Comparison of ENCODE assay signal across 11 cellular contexts in the genomic region with DNA sequence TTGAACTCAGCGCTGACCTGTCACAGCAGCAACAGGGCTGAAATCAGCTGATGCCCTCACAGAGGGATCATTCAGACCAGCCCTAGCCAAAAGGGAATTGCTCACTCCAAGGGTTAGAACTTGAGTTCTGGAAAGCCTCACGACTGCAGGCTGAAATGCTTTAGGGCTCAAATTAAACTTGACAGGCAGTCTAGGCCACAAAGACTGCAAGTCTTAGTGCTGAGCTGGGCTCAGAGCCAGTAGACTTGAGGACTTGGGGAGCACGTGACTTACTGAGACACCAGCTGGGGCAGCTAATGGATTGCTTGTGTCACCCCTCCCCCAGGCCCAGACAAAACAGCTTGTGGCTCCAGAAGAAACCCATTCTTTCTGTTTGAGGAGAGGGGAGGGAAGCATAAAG.
A peak's percentile ranks its signal among the peaks of the same experiment; 100 is the strongest.
DNase-seq lines count a peak whose midpoint lies in the region; ATAC-seq, FAIRE-seq and TF ChIP-seq lines count a peak whose summit lies in the region.
"Had no signal": no experiment of that assay in that cellular context is flagged by ENCODE, and none has a peak within 500 bp of the region (broad histone marks: within the 10 kb centered on the region; RNA-seq: fewer than 3 reads in every experiment).

No MANE protein-coding gene starts in this region.

- H3K4me3 ChIP-seq in astrocyte (ENCODE audit: insufficient read depth, low read depth, low read length) (no peak overlapping the region), heart right ventricle (no peak overlapping the region), psoas muscle (no peak overlapping the region)

- no peak overlapping the region for H3K4me3 Mint-ChIP-seq in astrocyte (ENCODE audit: unreplicated experiment)
- H3K4me3 Mint-ChIP-seq: memory B cell had no signal

- H3K27me3 Mint-ChIP-seq in astrocyte (ENCODE audit: low read depth, unreplicated experiment): no peaks in the 10 kb centered on the region
- H3K27me3 Mint-ChIP-seq: memory B cell had no signal

- no peak overlapping the region for H3K27ac Mint-ChIP-seq in astrocyte (ENCODE audit: unreplicated experiment)
- H3K27ac Mint-ChIP-seq: memory B cell had no signal

- H4K20me1 ChIP-seq in astrocyte (ENCODE audit: insufficient read depth, low read length): no peaks in the 10 kb centered on the region

- H3K9me3 Mint-ChIP-seq in astrocyte (ENCODE audit: unreplicated experiment): no peaks in the 10 kb centered on the region

- intact Hi-C loops in heart right ventricle (cut with DNase I): no loop called here
- intact Hi-C loops in psoas muscle (cut with DNase I): no loop called here

- H3K27me3 ChIP-seq in astrocyte (ENCODE audit: insufficient read depth, low read length) (no peaks in the 10 kb centered on the region), heart right ventricle (no peaks in the 10 kb centered on the region), psoas muscle (ENCODE audit: insufficient read depth in 3 of 3, low read length in 2 of 3) (no peaks in the 10 kb centered on the region)

- no peak for FAIRE-seq in astrocyte (lab: Jason Lieb, UNC)
- FAIRE-seq: G401.6 had no signal

- no peak overlapping the region for H3K9ac ChIP-seq in astrocyte (ENCODE audit: low read length)

- no peaks in the 10 kb centered on the region for H3K36me3 ChIP-seq in astrocyte (ENCODE audit: insufficient read depth, low read length)
- H3K36me3 ChIP-seq in heart right ventricle: no peaks in the 10 kb centered on the region
- no peaks in the 10 kb centered on the region for H3K36me3 ChIP-seq in psoas muscle (ENCODE audit: insufficient read depth in 1 of 2, low read depth in 1 of 2)

- TF ChIP-seq CTCF in astrocyte (IDR thresholded peaks at IDR 0.05; ENCODE audit: insufficient read depth, low read depth, low read length) (no peak), heart right ventricle (IDR thresholded peaks at IDR 0.05) (no peak), psoas muscle (IDR thresholded peaks at IDR 0.05) (no peak)

- no peak overlapping the region for H2AFZ ChIP-seq in astrocyte (ENCODE audit: low read depth, low read length)

- peaks cover 6% of the 10 kb centered on the region for H3K4me1 Mint-ChIP-seq in astrocyte (ENCODE audit: low read depth, unreplicated experiment)
- H3K4me1 Mint-ChIP-seq: memory B cell had no signal

- ATAC-seq in heart right ventricle: peak in 4 of 8 donors; percentile 9 to 55 (median 34)
- no peak for ATAC-seq in psoas muscle

- no peak overlapping the region for H3K4me2 ChIP-seq in astrocyte (ENCODE audit: low read length)

- WGBS in heart right ventricle, 2 donors: 37 to 40% methylated on average over 3 of the region's 3 CpGs
- WGBS in psoas muscle, 3 donors: 31 to 44% (median 41%) methylated on average over 3 of the region's 3 CpGs

- no peaks in the 10 kb centered on the region for H3K4me1 ChIP-seq in astrocyte (ENCODE audit: insufficient read depth, low read length)
- H3K4me1 ChIP-seq in heart right ventricle: no peaks in the 10 kb centered on the region
- no peaks in the 10 kb centered on the region for H3K4me1 ChIP-seq in psoas muscle

- H3K79me2 ChIP-seq in astrocyte (ENCODE audit: insufficient read depth, low read length): no peaks in the 10 kb centered on the region

- H3K36me3 Mint-ChIP-seq in astrocyte (ENCODE audit: low read depth, unreplicated experiment): no peaks in the 10 kb centered on the region
- H3K36me3 Mint-ChIP-seq: memory B cell had no signal

- peak; percentile 76 for DNase-seq in NCI-H1105 treated with DMSO at 0.1 percent for 48 hours (lab: John Stamatoyannopoulos, UW)
- peak; percentile 65 for DNase-seq in astrocyte (ENCODE audit: low read depth)
- DNase-seq in heart right ventricle: peak; percentile 4 to 11
- DNase-seq in retina: peak; percentile 1
- no peak for DNase-seq in HCEC 1CT
- no peak for DNase-seq in stimulated activated naive CD4-positive, alpha-beta T cell treated with Interleukin-2 at 50 U/mL for 16 hours (lab: John Stamatoyannopoulos, UW)
- DNase-seq in psoas muscle: no peak
- no peak for DNase-seq in GM19238 (ENCODE audit: insufficient read length, low spot score)
- DNase-seq: NCI-H748 treated with DMSO at 0.1 percent for 48 hours had no signal

- no peak overlapping the region for H3K27ac ChIP-seq in astrocyte (ENCODE audit: low read depth, low read length)
- H3K27ac ChIP-seq in heart right ventricle: no peak overlapping the region
- no peak overlapping the region for H3K27ac ChIP-seq in psoas muscle

- no peaks in the 10 kb centered on the region for H3K9me3 ChIP-seq in astrocyte (ENCODE audit: insufficient read depth, low read depth, low read length)
- no peaks in the 10 kb centered on the region for H3K9me3 ChIP-seq in heart right ventricle
- no peaks in the 10 kb centered on the region for H3K9me3 ChIP-seq in psoas muscle

Comparison
In these comparisons a context has a peak if more than half of its experiments do, and no peak if none do; other contexts are left out.
1. DNase-seq: peak in NCI-H1105 treated with DMSO at 0.1 percent for 48 hours (single experiment), astrocyte (single experiment), heart right ventricle (2 of 2) and retina (single experiment); none in HCEC 1CT (single experiment), stimulated activated naive CD4-positive, alpha-beta T cell treated with Interleukin-2 at 50 U/mL for 16 hours (single experiment), psoas muscle (0 of 2) and GM19238 (single experiment).